ENCODE assay signal across 22 cellular contexts in the genomic region with DNA sequence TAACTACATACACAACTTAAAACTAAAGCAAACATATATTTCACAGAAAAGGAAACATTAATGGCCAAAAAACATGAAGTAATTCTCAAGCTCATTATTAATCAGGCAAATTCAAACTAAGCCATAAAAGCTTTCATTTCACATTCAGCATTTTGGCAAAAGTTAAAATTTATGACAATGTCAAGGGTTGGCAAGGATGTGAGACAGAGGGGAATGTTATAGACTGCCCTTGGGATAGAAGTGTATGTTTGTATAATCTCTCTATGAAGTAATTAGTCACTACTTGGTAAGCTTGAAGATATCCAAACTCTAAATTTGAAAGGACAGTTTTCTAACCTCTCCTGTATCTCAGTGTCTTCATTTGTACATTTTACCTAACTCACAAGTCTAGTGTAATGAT.
DNase-seq lines count a peak whose midpoint lies in the region; ATAC-seq, FAIRE-seq and TF ChIP-seq lines count a peak whose summit lies in the region.
"Had no signal": no experiment of that assay in that cellular context is flagged by ENCODE, and none has a peak within 500 bp of the region (broad histone marks: within the 10 kb centered on the region; RNA-seq: fewer than 3 reads in every experiment).

No MANE protein-coding gene starts in this region.

- no peak overlapping the region for H3K4me3 ChIP-seq in astrocyte (ENCODE audit: insufficient read depth, low read depth, low read length)
- H3K4me3 ChIP-seq: A549 had no signal

- H3K36me3 Mint-ChIP-seq in astrocyte (ENCODE audit: low read depth, unreplicated experiment): no peaks in the 10 kb centered on the region
- H3K36me3 Mint-ChIP-seq: IgD-negative memory B cell had no signal

- no peak overlapping the region for H3K27ac ChIP-seq in astrocyte (ENCODE audit: low read depth, low read length)
- H3K27ac ChIP-seq: A549, C4-2B had no signal

- H3K4me1 ChIP-seq in astrocyte (ENCODE audit: insufficient read depth, low read length): no peaks in the 10 kb centered on the region
- H3K4me1 ChIP-seq: A549, Caco-2 had no signal

- peak; percentile 95 for FAIRE-seq in D721Med (lab: Jason Lieb, UNC)
- no peak for FAIRE-seq in astrocyte (lab: Jason Lieb, UNC)
- FAIRE-seq: A549, GM12892, GM18507, HepG2 had no signal

- H4K20me1 ChIP-seq in astrocyte (ENCODE audit: insufficient read depth, low read length): no peaks in the 10 kb centered on the region

- no peaks in the 10 kb centered on the region for H3K9me3 Mint-ChIP-seq in astrocyte (ENCODE audit: unreplicated experiment)

- no peak overlapping the region for H3K9ac ChIP-seq in astrocyte (ENCODE audit: low read length)

- H3K36me3 ChIP-seq in astrocyte (ENCODE audit: insufficient read depth, low read length): no peaks in the 10 kb centered on the region

- DNase-seq in D721Med (ENCODE audit: insufficient read length, low spot score) (no peak), NCI-H226 (peak; percentile 27), astrocyte (ENCODE audit: low read depth) (peak; percentile 26), hypothalamus (lab: John Stamatoyannopoulos, UW) (no peak)
- no peak for DNase-seq in effector CD4-positive, alpha-beta T cell
- DNase-seq: AML-193; Caco-2; CD4-positive, alpha-beta T cell; DMS153; DMS79; GDM1; GOT3; H7; HFFc6 had no signal

- ATAC-seq in HG03442 (IDR thresholded peaks at IDR 0.05; ENCODE audit: unreplicated experiment): no peak
- ATAC-seq: A549, HCT116, HepG2 had no signal

- H3K9me3 ChIP-seq in astrocyte (ENCODE audit: insufficient read depth, low read depth, low read length): no peaks in the 10 kb centered on the region
- H3K9me3 ChIP-seq: A549, Caco-2 had no signal

- no peaks in the 10 kb centered on the region for H3K27me3 Mint-ChIP-seq in astrocyte (ENCODE audit: low read depth, unreplicated experiment)
- H3K27me3 Mint-ChIP-seq: CD4-positive, alpha-beta T cell; IgD-negative memory B cell had no signal

- no peaks in the 10 kb centered on the region for H3K27me3 ChIP-seq in astrocyte (ENCODE audit: insufficient read depth, low read length)

- no peak overlapping the region for H2AFZ ChIP-seq in astrocyte (ENCODE audit: low read depth, low read length)

- H3K4me3 Mint-ChIP-seq in astrocyte (ENCODE audit: unreplicated experiment): no peak overlapping the region
- H3K4me3 Mint-ChIP-seq: CD4-positive, alpha-beta T cell; HFFc6; IgD-negative memory B cell had no signal

- no peaks in the 10 kb centered on the region for H3K79me2 ChIP-seq in astrocyte (ENCODE audit: insufficient read depth, low read length)

- no peak overlapping the region for H3K27ac Mint-ChIP-seq in astrocyte (ENCODE audit: unreplicated experiment)
- H3K27ac Mint-ChIP-seq: CD4-positive, alpha-beta T cell; HFFc6; IgD-negative memory B cell had no signal

- no peak overlapping the region for H3K4me2 ChIP-seq in astrocyte (ENCODE audit: low read length)
- H3K4me2 ChIP-seq: A549 had no signal

- no peak for TF ChIP-seq CTCF in D721Med (IDR thresholded peaks at IDR 0.05; ENCODE audit: insufficient read depth, missing control alignments)
- no peak for TF ChIP-seq CTCF in astrocyte (IDR thresholded peaks at IDR 0.05; ENCODE audit: insufficient read depth, low read depth, low read length)

- peaks cover 2% of the 10 kb centered on the region for H3K4me1 Mint-ChIP-seq in astrocyte (ENCODE audit: low read depth, unreplicated experiment)
- H3K4me1 Mint-ChIP-seq: IgD-negative memory B cell had no signal

Comparison
In these comparisons a context has a peak if more than half of its experiments do, and no peak if none do; other contexts are left out.
1. DNase-seq: peak in NCI-H226 (single experiment) and astrocyte (single experiment); none in D721Med (single experiment), effector CD4-positive, alpha-beta T cell (single experiment) and hypothalamus (0 of 51).